In the genomic region with DNA sequence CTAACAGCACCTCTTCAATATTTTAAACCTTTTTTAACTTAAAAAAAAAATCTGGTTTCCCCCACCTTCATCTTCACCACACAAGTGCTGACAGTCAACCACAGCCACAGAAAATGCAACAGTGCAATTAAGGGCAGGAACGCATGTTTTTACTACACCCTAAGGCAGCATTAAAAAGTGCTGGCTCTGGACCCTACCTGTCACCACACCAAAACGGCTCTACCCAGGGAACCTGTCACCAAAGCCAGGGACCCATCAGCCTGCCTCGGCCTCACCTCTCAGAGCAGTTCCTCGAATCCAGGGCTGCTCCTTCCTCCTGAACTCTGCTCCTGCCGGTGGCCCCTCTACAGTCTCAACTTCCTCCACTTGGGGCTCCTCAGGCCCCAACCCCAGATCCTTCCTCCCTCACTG, we compare ENCODE assay signal across 1 cellular context.
TF ChIP-seq lines count a peak whose summit lies in the region.

No MANE protein-coding gene starts in this region.

TF ChIP-seq in GM23338, 12 proteins besides CTCF, POLR2A, EP300 and RAD21 (continued from another document):
- TF ChIP-seq, protein P1, sequence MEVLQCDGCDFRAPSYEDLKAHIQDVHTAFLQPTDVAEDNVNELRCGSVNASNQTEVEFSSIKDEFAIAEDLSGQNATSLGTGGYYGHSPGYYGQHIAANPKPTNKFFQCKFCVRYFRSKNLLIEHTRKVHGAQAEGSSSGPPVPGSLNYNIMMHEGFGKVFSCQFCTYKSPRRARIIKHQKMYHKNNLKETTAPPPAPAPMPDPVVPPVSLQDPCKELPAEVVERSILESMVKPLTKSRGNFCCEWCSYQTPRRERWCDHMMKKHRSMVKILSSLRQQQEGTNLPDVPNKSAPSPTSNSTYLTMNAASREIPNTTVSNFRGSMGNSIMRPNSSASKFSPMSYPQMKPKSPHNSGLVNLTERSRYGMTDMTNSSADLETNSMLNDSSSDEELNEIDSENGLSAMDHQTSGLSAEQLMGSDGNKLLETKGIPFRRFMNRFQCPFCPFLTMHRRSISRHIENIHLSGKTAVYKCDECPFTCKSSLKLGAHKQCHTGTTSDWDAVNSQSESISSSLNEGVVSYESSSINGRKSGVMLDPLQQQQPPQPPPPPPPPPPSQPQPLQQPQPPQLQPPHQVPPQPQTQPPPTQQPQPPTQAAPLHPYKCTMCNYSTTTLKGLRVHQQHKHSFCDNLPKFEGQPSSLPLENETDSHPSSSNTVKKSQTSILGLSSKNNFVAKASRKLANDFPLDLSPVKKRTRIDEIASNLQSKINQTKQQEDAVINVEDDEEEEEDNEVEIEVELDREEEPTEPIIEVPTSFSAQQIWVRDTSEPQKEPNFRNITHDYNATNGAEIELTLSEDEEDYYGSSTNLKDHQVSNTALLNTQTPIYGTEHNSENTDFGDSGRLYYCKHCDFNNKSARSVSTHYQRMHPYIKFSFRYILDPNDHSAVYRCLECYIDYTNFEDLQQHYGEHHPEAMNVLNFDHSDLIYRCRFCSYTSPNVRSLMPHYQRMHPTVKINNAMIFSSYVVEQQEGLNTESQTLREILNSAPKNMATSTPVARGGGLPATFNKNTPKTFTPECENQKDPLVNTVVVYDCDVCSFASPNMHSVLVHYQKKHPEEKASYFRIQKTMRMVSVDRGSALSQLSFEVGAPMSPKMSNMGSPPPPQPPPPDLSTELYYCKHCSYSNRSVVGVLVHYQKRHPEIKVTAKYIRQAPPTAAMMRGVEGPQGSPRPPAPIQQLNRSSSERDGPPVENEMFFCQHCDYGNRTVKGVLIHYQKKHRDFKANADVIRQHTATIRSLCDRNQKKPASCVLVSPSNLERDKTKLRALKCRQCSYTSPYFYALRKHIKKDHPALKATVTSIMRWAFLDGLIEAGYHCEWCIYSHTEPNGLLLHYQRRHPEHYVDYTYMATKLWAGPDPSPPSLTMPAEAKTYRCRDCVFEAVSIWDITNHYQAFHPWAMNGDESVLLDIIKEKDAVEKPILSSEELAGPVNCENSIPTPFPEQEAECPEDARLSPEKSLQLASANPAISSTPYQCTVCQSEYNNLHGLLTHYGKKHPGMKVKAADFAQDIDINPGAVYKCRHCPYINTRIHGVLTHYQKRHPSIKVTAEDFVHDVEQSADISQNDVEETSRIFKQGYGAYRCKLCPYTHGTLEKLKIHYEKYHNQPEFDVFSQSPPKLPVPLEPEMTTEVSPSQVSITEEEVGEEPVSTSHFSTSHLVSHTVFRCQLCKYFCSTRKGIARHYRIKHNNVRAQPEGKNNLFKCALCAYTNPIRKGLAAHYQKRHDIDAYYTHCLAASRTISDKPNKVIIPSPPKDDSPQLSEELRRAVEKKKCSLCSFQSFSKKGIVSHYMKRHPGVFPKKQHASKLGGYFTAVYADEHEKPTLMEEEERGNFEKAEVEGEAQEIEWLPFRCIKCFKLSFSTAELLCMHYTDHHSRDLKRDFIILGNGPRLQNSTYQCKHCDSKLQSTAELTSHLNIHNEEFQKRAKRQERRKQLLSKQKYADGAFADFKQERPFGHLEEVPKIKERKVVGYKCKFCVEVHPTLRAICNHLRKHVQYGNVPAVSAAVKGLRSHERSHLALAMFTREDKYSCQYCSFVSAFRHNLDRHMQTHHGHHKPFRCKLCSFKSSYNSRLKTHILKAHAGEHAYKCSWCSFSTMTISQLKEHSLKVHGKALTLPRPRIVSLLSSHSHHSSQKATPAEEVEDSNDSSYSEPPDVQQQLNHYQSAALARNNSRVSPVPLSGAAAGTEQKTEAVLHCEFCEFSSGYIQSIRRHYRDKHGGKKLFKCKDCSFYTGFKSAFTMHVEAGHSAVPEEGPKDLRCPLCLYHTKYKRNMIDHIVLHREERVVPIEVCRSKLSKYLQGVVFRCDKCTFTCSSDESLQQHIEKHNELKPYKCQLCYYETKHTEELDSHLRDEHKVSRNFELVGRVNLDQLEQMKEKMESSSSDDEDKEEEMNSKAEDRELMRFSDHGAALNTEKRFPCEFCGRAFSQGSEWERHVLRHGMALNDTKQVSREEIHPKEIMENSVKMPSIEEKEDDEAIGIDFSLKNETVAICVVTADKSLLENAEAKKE (CRISPR knock-in tag; IDR thresholded peaks at IDR 0.05): no peak
- no peak for TF ChIP-seq CREB1 (CRISPR knock-in tag; IDR thresholded peaks at IDR 0.05; ENCODE audit: low read depth)
- TF ChIP-seq EZH2 (IDR thresholded peaks at IDR 0.05; ENCODE audit: low read depth, unreplicated experiment): no peak
- no peak for TF ChIP-seq ZNF331 (CRISPR knock-in tag; IDR thresholded peaks at IDR 0.05; ENCODE audit: low read depth)
- TF ChIP-seq STAT1 (IDR thresholded peaks at IDR 0.05; ENCODE audit: unreplicated experiment): no peak
- TF ChIP-seq JUNB (IDR thresholded peaks at IDR 0.05; ENCODE audit: unreplicated experiment): no peak
- no peak for TF ChIP-seq ZNF114 (CRISPR knock-in tag; IDR thresholded peaks at IDR 0.05)
- TF ChIP-seq, protein P2, sequence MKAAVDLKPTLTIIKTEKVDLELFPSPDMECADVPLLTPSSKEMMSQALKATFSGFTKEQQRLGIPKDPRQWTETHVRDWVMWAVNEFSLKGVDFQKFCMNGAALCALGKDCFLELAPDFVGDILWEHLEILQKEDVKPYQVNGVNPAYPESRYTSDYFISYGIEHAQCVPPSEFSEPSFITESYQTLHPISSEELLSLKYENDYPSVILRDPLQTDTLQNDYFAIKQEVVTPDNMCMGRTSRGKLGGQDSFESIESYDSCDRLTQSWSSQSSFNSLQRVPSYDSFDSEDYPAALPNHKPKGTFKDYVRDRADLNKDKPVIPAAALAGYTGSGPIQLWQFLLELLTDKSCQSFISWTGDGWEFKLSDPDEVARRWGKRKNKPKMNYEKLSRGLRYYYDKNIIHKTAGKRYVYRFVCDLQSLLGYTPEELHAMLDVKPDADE (IDR thresholded peaks at IDR 0.05): no peak
